Comparison of ENCODE assay signal across 1 cellular context in the genomic region with DNA sequence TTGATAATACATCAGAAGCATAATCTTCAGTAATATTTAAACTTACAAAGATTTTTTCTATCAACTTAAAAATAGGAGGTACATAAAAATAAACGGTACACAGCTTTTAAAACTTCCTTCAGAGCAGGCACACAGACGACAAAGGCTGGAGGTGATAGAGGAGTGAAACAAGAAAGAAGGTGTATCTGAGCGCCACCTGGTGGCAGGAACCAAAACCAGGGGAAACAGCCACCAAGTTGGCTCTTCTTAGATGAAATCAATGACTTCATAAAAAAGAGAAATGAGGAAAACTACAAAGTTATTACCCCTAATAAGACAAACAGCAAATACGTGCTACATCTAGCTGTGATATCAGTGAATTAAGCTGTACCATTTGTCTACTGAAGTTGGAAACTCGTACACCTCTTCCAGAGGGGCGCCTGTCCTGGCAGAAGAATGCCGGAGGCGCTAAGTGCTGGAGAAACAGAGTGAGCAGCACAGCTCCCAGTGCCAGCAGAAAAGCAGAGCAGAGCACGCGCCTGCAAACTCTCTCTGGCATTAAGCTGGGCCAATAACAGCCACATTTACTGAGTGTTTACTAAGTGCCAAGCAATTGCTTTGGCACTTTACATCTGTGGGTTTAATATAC.
TF ChIP-seq lines count a peak whose summit lies in the region.

No MANE protein-coding gene starts in this region.

TF ChIP-seq in K562, 482 proteins besides CTCF, POLR2A, EP300 and RAD21 (continued from another document):
- TF ChIP-seq SIX5 (IDR thresholded peaks at IDR 0.05; ENCODE audit: borderline replicate concordance in 1 of 2, insufficient read depth in 1 of 2, low read depth in 1 of 2, low read length in 2 of 2): 0 out of 4 replicates have a peak, but pooled peaks of 1 of the 2 experiments have one; percentile 12
- no peak for TF ChIP-seq RNF2 (IDR thresholded peaks at IDR 0.05)
- TF ChIP-seq NFXL1 (CRISPR knock-in tag; IDR thresholded peaks at IDR 0.05): no peak
- TF ChIP-seq ZC3H11A (IDR thresholded peaks at IDR 0.05; ENCODE audit: low read depth, low read length): no peak
- TF ChIP-seq PHF8 (IDR thresholded peaks at IDR 0.05; ENCODE audit: borderline replicate concordance, low read length): no peak
- no peak for TF ChIP-seq JUNB (CRISPR knock-in tag; conservative IDR thresholded peaks at IDR 0.05)
- TF ChIP-seq, protein P1, sequence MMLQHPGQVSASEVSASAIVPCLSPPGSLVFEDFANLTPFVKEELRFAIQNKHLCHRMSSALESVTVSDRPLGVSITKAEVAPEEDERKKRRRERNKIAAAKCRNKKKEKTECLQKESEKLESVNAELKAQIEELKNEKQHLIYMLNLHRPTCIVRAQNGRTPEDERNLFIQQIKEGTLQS (IDR thresholded peaks at IDR 0.05): 0 out of 2 replicates have a peak, but pooled peaks have one; percentile 6
- TF ChIP-seq, protein P1 (CRISPR knock-in tag; conservative IDR thresholded peaks at IDR 0.05): no peak
- TF ChIP-seq DACH1 (IDR thresholded peaks at IDR 0.05; ENCODE audit: partially characterized antibody): no peak
- TF ChIP-seq, protein P2, sequence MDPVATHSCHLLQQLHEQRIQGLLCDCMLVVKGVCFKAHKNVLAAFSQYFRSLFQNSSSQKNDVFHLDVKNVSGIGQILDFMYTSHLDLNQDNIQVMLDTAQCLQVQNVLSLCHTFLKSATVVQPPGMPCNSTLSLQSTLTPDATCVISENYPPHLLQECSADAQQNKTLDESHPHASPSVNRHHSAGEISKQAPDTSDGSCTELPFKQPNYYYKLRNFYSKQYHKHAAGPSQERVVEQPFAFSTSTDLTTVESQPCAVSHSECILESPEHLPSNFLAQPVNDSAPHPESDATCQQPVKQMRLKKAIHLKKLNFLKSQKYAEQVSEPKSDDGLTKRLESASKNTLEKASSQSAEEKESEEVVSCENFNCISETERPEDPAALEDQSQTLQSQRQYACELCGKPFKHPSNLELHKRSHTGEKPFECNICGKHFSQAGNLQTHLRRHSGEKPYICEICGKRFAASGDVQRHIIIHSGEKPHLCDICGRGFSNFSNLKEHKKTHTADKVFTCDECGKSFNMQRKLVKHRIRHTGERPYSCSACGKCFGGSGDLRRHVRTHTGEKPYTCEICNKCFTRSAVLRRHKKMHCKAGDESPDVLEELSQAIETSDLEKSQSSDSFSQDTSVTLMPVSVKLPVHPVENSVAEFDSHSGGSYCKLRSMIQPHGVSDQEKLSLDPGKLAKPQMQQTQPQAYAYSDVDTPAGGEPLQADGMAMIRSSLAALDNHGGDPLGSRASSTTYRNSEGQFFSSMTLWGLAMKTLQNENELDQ (CRISPR knock-in tag; IDR thresholded peaks at IDR 0.05; ENCODE audit: borderline replicate concordance): no peak
- no peak for TF ChIP-seq GATAD2A (IDR thresholded peaks at IDR 0.05)
- TF ChIP-seq CC2D1A (IDR thresholded peaks at IDR 0.05): no peak
- TF ChIP-seq SP2 (IDR thresholded peaks at IDR 0.05; ENCODE audit: extremely low read depth, low read depth, low read length, poor library complexity, severe bottlenecking): no peak
- TF ChIP-seq, protein P3, sequence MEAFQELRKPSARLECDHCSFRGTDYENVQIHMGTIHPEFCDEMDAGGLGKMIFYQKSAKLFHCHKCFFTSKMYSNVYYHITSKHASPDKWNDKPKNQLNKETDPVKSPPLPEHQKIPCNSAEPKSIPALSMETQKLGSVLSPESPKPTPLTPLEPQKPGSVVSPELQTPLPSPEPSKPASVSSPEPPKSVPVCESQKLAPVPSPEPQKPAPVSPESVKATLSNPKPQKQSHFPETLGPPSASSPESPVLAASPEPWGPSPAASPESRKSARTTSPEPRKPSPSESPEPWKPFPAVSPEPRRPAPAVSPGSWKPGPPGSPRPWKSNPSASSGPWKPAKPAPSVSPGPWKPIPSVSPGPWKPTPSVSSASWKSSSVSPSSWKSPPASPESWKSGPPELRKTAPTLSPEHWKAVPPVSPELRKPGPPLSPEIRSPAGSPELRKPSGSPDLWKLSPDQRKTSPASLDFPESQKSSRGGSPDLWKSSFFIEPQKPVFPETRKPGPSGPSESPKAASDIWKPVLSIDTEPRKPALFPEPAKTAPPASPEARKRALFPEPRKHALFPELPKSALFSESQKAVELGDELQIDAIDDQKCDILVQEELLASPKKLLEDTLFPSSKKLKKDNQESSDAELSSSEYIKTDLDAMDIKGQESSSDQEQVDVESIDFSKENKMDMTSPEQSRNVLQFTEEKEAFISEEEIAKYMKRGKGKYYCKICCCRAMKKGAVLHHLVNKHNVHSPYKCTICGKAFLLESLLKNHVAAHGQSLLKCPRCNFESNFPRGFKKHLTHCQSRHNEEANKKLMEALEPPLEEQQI (IDR thresholded peaks at IDR 0.05): no peak
- TF ChIP-seq NCOA2 (IDR thresholded peaks at IDR 0.05; ENCODE audit: partially characterized antibody in 2 of 2): no peak
- no peak for TF ChIP-seq ZNF274 (IDR thresholded peaks at IDR 0.05; ENCODE audit: borderline replicate concordance, low read depth, low read length)
- TF ChIP-seq SMC3 (conservative IDR thresholded peaks at IDR 0.05; ENCODE audit: insufficient read depth, low read depth, low read length): peak; percentile 59
- TF ChIP-seq, protein P4, sequence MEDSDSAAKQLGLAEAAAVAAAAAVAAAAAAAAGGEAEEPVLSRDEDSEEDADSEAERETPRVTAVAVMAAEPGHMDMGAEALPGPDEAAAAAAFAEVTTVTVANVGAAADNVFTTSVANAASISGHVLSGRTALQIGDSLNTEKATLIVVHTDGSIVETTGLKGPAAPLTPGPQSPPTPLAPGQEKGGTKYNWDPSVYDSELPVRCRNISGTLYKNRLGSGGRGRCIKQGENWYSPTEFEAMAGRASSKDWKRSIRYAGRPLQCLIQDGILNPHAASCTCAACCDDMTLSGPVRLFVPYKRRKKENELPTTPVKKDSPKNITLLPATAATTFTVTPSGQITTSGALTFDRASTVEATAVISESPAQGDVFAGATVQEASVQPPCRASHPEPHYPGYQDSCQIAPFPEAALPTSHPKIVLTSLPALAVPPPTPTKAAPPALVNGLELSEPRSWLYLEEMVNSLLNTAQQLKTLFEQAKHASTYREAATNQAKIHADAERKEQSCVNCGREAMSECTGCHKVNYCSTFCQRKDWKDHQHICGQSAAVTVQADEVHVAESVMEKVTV (CRISPR knock-in tag; IDR thresholded peaks at IDR 0.05): peak; percentile 25; the same call in 1 of the 2 replicates
- no peak for TF ChIP-seq SIN3A (IDR thresholded peaks at IDR 0.05; ENCODE audit: borderline replicate concordance in 2 of 2, control insufficient read depth in 1 of 2, low read depth in 2 of 2, low read length in 2 of 2)
TF ChIP-seq in K562: peak in this region for 5.
